Comparison of ENCODE assay signal across 11 cellular contexts in genomic region chr10:3099291-3100092, GRCh38. TPM values are rescaled to one million over a fixed set of nuclear protein-coding genes. Genes with fewer than 3 reads are reported as not detected.
DNase-seq lines count a peak whose midpoint lies in the region; ATAC-seq and TF ChIP-seq lines count a peak whose summit lies in the region.
"Had no signal": no experiment of that assay in that cellular context is flagged by ENCODE, and none has a peak within 500 bp of the region (broad histone marks: within the 10 kb centered on the region; RNA-seq: fewer than 3 reads in every experiment).

No MANE protein-coding gene starts in this region.

- no peak overlapping the region for H3K4me3 Mint-ChIP-seq in CD8-positive, alpha-beta T cell

- POLR2A ChIA-PET in BJ (lab: Charles Lee) = no interaction called here
- POLR2A ChIA-PET in CD8-positive, alpha-beta T cell (lab: Charles Lee) = no interaction called here

- no peaks in the 10 kb centered on the region for H3K27me3 Mint-ChIP-seq in CD8-positive, alpha-beta T cell (ENCODE audit: low read depth)

- H3K27me3 ChIP-seq in BJ (ENCODE audit: control insufficient read depth, insufficient read depth, low read length) = no peaks in the 10 kb centered on the region
- H3K27me3 ChIP-seq in left lung = no peaks in the 10 kb centered on the region
- H3K27me3 ChIP-seq in CD8-positive, alpha-beta T cell (ENCODE audit: insufficient read depth, low read length) = no peaks in the 10 kb centered on the region
- H3K27me3 ChIP-seq: pancreas had no signal

- H3K36me3 Mint-ChIP-seq in CD8-positive, alpha-beta T cell = peaks cover 51% of the 10 kb centered on the region

- H3K4me1 Mint-ChIP-seq in CD8-positive, alpha-beta T cell (ENCODE audit: low read depth) = peaks cover 18% of the 10 kb centered on the region

- no peak overlapping the region for H3K27ac Mint-ChIP-seq in CD8-positive, alpha-beta T cell

- TF ChIP-seq CTCF in BJ (IDR thresholded peaks at IDR 0.05; ENCODE audit: insufficient read depth, low read depth, low read length) = no peak
- no peak for TF ChIP-seq CTCF in left lung (IDR thresholded peaks at IDR 0.05)
- TF ChIP-seq CTCF in CD8-positive, alpha-beta T cell (IDR thresholded peaks at IDR 0.05) = no peak

- H3K36me3 ChIP-seq in BJ (ENCODE audit: control insufficient read depth, insufficient read depth, low read length) (peaks cover 18% of the 10 kb centered on the region), left lung (peaks cover 0 to 34% of the 10 kb centered on the region in 2 donors)
- peaks cover 14% of the 10 kb centered on the region for H3K36me3 ChIP-seq in CD8-positive, alpha-beta T cell (ENCODE audit: insufficient read depth, low read length)
- H3K36me3 ChIP-seq: pancreas had no signal

- DNase-seq in BJ (ENCODE audit: low read depth) = peak; percentile 28
- DNase-seq in HT1080 (ENCODE audit: low read depth) = peak; percentile 29
- DNase-seq in astrocyte of the hippocampus (ENCODE audit: low read depth, low spot score) = peak; percentile 65
- no peak for DNase-seq in left lung
- DNase-seq in activated CD8-positive, alpha-beta memory T cell treated with anti-CD3 and anti-CD28 coated beads for 24 hours = no peak
- no peak for DNase-seq in substantia nigra (lab: John Stamatoyannopoulos, UW)
- no peak for DNase-seq in CD8-positive, alpha-beta T cell
- DNase-seq in mucosa of gallbladder (ENCODE audit: low spot score) = no peak
- DNase-seq: dermis blood vessel endothelial cell, DND-41 had no signal

- peak; percentile 66 for ATAC-seq in left lung
- ATAC-seq in CD8-positive, alpha-beta T cell = no peak
- ATAC-seq: pancreas had no signal

- peaks cover 12 to 35% of the 10 kb centered on the region in 2 donors for H3K4me1 ChIP-seq in left lung
- H3K4me1 ChIP-seq in CD8-positive, alpha-beta T cell (ENCODE audit: insufficient read depth, low read length) = peaks cover 10% of the 10 kb centered on the region

- no peaks in the 10 kb centered on the region for H3K9me3 Mint-ChIP-seq in CD8-positive, alpha-beta T cell

- no peak overlapping the region for H3K27ac ChIP-seq in left lung
- H3K27ac ChIP-seq in substantia nigra (ENCODE audit: low read depth, low read length, poor library complexity, severe bottlenecking) = no peak overlapping the region
- no peak overlapping the region for H3K27ac ChIP-seq in CD8-positive, alpha-beta T cell (ENCODE audit: low read depth, low read length)
- H3K27ac ChIP-seq: pancreas had no signal

- H3K4me3 ChIP-seq in BJ (ENCODE audit: low read depth, low read length) = no peak overlapping the region
- no peak overlapping the region for H3K4me3 ChIP-seq in left lung
- H3K4me3 ChIP-seq in CD8-positive, alpha-beta T cell (ENCODE audit: low read depth, low read length) = no peak overlapping the region
- H3K4me3 ChIP-seq: pancreas had no signal

- H3K9me3 ChIP-seq in left lung = no peaks in the 10 kb centered on the region
- no peaks in the 10 kb centered on the region for H3K9me3 ChIP-seq in CD8-positive, alpha-beta T cell (ENCODE audit: low read length)
- H3K9me3 ChIP-seq: pancreas had no signal

- intact Hi-C loops in left lung (cut with DNase I) = no loop called here
- intact Hi-C loops in CD8-positive, alpha-beta T cell (cut with DNase I, micrococcal nuclease) = no loop called here

- CTCF ChIA-PET in BJ (lab: Yijun Ruan, JAX) = interaction anchor here (0.6 to 1.5 kb wide), 2 partner anchors 31 to 56 kb away, joined by 3 read pairs; no protein-coding TSS in a partner anchor
- CTCF ChIA-PET in CD8-positive, alpha-beta T cell (lab: Charles Lee) = no interaction called here

RNA-seq across cellular contexts. Expression of gene PFKP, which starts 32.1 kb away (rescaled TPM):
- polyA plus RNA-seq in BJ (2011; rRNA removed) = 92.3 and 138 TPM in 2 replicates
- 67.5 and 83.0 TPM in 2 replicates for polyA minus RNA-seq in BJ (2011; rRNA and poly(A)+ RNA removed)
- 247 and 265 TPM in 2 replicates for total RNA-seq in HT1080 (2014; rRNA removed; shearing (Covaris generic))
- polyA plus RNA-seq in HT1080 (2015; cell fraction: cytosol; rRNA removed) = 236 and 244 TPM in 2 replicates
- polyA plus RNA-seq in HT1080 (2015; cell fraction: nucleus; rRNA removed) = 376 and 387 TPM in 2 replicates
- total RNA-seq in left lung = 10 to 100 TPM; 44.9 to 70.0 TPM
- 10 to 100 TPM; 35.9 to 36.5 TPM for total RNA-seq in CD8-positive, alpha-beta T cell
- 109 TPM for total RNA-seq in mucosa of gallbladder

Comparison
In these comparisons a context has a peak if more than half of its experiments do, and no peak if none do; other contexts are left out.
1. DNase-seq: peak in BJ (single experiment), HT1080 (single experiment) and astrocyte of the hippocampus (single experiment); none in left lung (0 of 2), activated CD8-positive, alpha-beta memory T cell treated with anti-CD3 and anti-CD28 coated beads for 24 hours (single experiment), substantia nigra (0 of 49), CD8-positive, alpha-beta T cell (0 of 7) and mucosa of gallbladder (single experiment).